ENCODE assay signal across 1 cellular context in genomic region chr3:66489577-66489976, GRCh38.
TF ChIP-seq lines count a peak whose summit lies in the region.

No MANE protein-coding gene starts in this region.

TF ChIP-seq in IMR-90, 13 proteins besides CTCF, POLR2A, EP300 and RAD21:
- TF ChIP-seq MAFK (IDR thresholded peaks at IDR 0.05; ENCODE audit: low read depth, low read length): no peak
- no peak for TF ChIP-seq RFX5 (IDR thresholded peaks at IDR 0.05; ENCODE audit: low read depth, low read length)
- no peak for TF ChIP-seq FOS (IDR thresholded peaks at IDR 0.05; ENCODE audit: low read depth, low read length)
- no peak for TF ChIP-seq CEBPB (IDR thresholded peaks at IDR 0.05; ENCODE audit: low read depth, low read length)
- TF ChIP-seq MXI1 (IDR thresholded peaks at IDR 0.05; ENCODE audit: borderline replicate concordance, low read depth, low read length): no peak
- TF ChIP-seq CHD1 (IDR thresholded peaks at IDR 0.05; ENCODE audit: low read depth, low read length): no peak
- no peak for TF ChIP-seq NFE2L2 (IDR thresholded peaks at IDR 0.05; ENCODE audit: low read depth, low read length)
- no peak for TF ChIP-seq MAZ (IDR thresholded peaks at IDR 0.05; ENCODE audit: borderline replicate concordance, low read depth, low read length)
- TF ChIP-seq USF2 (IDR thresholded peaks at IDR 0.05; ENCODE audit: low read depth, low read length): no peak
- TF ChIP-seq BHLHE40 (IDR thresholded peaks at IDR 0.05; ENCODE audit: low read depth, low read length): no peak
- no peak for TF ChIP-seq RCOR1 (IDR thresholded peaks at IDR 0.05; ENCODE audit: insufficient replicate concordance, low read length)
- TF ChIP-seq SMC3 (IDR thresholded peaks at IDR 0.05; ENCODE audit: low read depth, low read length): no peak
- TF ChIP-seq ELK1 (IDR thresholded peaks at IDR 0.05; ENCODE audit: borderline replicate concordance, low read depth, low read length): no peak
